Comparison of ENCODE assay signal across 1 cellular context in genomic region chr19:49761249-49761624, GRCh38.
TF ChIP-seq lines count a peak whose summit lies in the region.

No MANE protein-coding gene starts in this region.

TF ChIP-seq in HepG2, 621 proteins besides CTCF, POLR2A, EP300 and RAD21:
- TF ChIP-seq ZNF709 (CRISPR knock-in tag; IDR thresholded peaks at IDR 0.05), result no peak
- TF ChIP-seq PTBP1 (IDR thresholded peaks at IDR 0.05; ENCODE audit: low read depth, low read length, poor library complexity, severe bottlenecking), result no peak
- no peak for TF ChIP-seq TMF1 (CRISPR knock-in tag; IDR thresholded peaks at IDR 0.05; ENCODE audit: low read depth)
- TF ChIP-seq ZNF501 (CRISPR knock-in tag; IDR thresholded peaks at IDR 0.05), result no peak
- no peak for TF ChIP-seq ZSCAN20 (CRISPR knock-in tag; IDR thresholded peaks at IDR 0.05; ENCODE audit: borderline replicate concordance)
- no peak for TF ChIP-seq ZNF569 (CRISPR knock-in tag; IDR thresholded peaks at IDR 0.05; ENCODE audit: borderline replicate concordance)
- TF ChIP-seq NCOR1 (IDR thresholded peaks at IDR 0.05; ENCODE audit: borderline replicate concordance, low read length), result no peak
- TF ChIP-seq TOE1 (CRISPR knock-in tag; IDR thresholded peaks at IDR 0.05), result no peak
- TF ChIP-seq PAF1 (CRISPR knock-in tag; IDR thresholded peaks at IDR 0.05), result no peak
- no peak for TF ChIP-seq KLF13 (CRISPR knock-in tag; IDR thresholded peaks at IDR 0.05)
- no peak for TF ChIP-seq PCBP1 (IDR thresholded peaks at IDR 0.05; ENCODE audit: borderline replicate concordance, low read depth, low read length)
- TF ChIP-seq TBX2 (CRISPR knock-in tag; IDR thresholded peaks at IDR 0.05; ENCODE audit: borderline replicate concordance), result no peak
- no peak for TF ChIP-seq KLF15 (CRISPR knock-in tag; IDR thresholded peaks at IDR 0.05; ENCODE audit: borderline replicate concordance)
- TF ChIP-seq ZNF230 (CRISPR knock-in tag; IDR thresholded peaks at IDR 0.05), result no peak
